In the genomic region with DNA sequence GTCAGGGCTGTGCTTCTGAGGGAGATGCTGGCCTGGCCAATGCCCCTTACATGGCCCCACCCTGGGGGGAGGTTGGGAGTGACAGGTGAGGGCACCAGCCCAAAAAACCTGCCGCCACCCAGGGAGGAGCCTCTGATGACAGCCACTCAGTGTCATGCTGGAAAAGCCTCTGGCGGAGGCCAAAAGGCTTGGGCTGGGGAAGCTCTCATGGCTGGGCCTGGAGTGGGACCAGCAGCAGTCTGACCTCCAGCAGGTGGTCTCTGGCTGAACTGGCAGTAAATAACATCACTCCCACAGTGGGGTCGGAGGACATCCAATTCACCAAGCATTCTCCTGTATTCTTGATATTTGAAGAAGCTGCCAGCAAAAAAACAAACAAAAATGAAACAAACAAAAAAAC, we compare ENCODE assay signal across 10 cellular contexts. TPM values are rescaled to one million over a fixed set of nuclear protein-coding genes. Genes with fewer than 3 reads are reported as not detected.
"Had no signal": no experiment of that assay in that cellular context is flagged by ENCODE, and none has a peak within 500 bp of the region (broad histone marks: within the 10 kb centered on the region; RNA-seq: fewer than 3 reads in every experiment).

No MANE protein-coding gene starts in this region.

- H3K9me3 ChIP-seq: HAP-1 had no signal

- DNase-seq: KBM-7 had no signal

- H3K4me1 ChIP-seq: HAP-1 had no signal

- H3K27ac ChIP-seq: HL-60 had no signal

- H3K4me2 ChIP-seq: GM23338 had no signal

- H2AFZ ChIP-seq: GM23338 had no signal

- H3K36me3 ChIP-seq: HAP-1 had no signal

- H3K4me3 ChIP-seq: GM23338, HAP-1 had no signal

RNA-seq across cellular contexts. Expression of a gene that starts 20.1 kb away (rescaled TPM):
- total RNA-seq: H4, H7, HepG2, HFFc6, HT1080 had no signal
- polyA plus RNA-seq: GM23338, HepG2, IgD-negative memory B cell had no signal

RNA-seq across cellular contexts. Expression of a gene that starts 24.0 kb away (rescaled TPM):
- total RNA-seq: HepG2, HFFc6, HT1080 had no signal
- polyA plus RNA-seq: HepG2, IgD-negative memory B cell had no signal
